7 cellular contexts compared by ENCODE assay signal in the genomic region with DNA sequence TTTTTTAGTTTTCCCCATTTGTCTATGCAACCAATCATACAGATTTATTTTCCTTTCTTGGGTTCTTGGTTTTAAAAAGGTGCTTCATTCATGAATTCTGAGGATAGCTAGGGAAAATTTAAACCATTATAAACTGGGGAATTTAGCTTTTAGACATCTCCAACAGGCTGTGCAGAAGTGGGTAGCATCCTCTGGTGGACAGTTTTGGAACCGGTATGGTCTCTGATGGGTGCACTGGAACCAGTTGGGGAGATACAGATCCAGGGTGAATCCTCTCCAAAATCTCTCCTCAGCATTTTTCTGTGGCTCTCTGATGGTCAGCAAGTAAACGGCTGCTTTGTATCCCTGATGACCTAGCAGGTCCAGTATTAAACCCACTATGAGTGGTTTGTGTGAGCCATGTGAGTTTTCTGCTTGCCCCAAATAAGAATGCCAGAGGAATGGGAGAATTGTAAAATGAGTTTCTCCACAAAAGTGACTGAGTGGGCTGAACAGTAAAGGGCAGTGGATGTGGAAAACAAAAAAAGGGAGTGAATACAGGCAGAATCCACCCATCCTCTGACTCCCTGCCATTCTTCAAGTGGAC. TPM values are rescaled to one million over a fixed set of nuclear protein-coding genes. Genes with fewer than 3 reads are reported as not detected.
A peak's percentile ranks its signal among the peaks of the same experiment; 100 is the strongest.
DNase-seq lines count a peak whose midpoint lies in the region; ATAC-seq and TF ChIP-seq lines count a peak whose summit lies in the region.

No MANE protein-coding gene starts in this region.

- H2AFZ ChIP-seq in DND-41 (ENCODE audit: low read depth, low read length) (no peak overlapping the region), H9 (ENCODE audit: low read length) (no peak overlapping the region), SK-N-SH (ENCODE audit: low read depth) (no peak overlapping the region)

- no peak overlapping the region for H2BK5ac ChIP-seq in H9 (ENCODE audit: insufficient read length, low read length)

- H3K9me3 ChIP-seq in DND-41 (ENCODE audit: insufficient read depth, low read length, severe bottlenecking) (no peaks in the 10 kb centered on the region), H9 (ENCODE audit: control insufficient read depth, low read depth, low read length) (no peaks in the 10 kb centered on the region), SK-N-SH (no peaks in the 10 kb centered on the region)

- no peak overlapping the region for H2AK5ac ChIP-seq in H9 (ENCODE audit: insufficient read length, low read length)

- H3K4me1 Mint-ChIP-seq in H9 (peaks cover 10 to 11% of the 10 kb centered on the region in 2 experiments), osteocyte (ENCODE audit: unreplicated experiment) (peaks cover 2% of the 10 kb centered on the region)

- H3K36me3 ChIP-seq in DND-41 (ENCODE audit: insufficient read depth, low read length): no peaks in the 10 kb centered on the region
- H3K36me3 ChIP-seq in SK-N-SH (replicated peaks in 1 of 2; ENCODE audit: control insufficient read depth in 1 of 2, insufficient read depth in 2 of 2, low read length in 1 of 2): no peaks in the 10 kb centered on the region

- no peak overlapping the region for H3K9ac ChIP-seq in DND-41 (ENCODE audit: low read depth, low read length)
- H3K9ac ChIP-seq in H9 (ENCODE audit: extremely low read depth, insufficient read length, low read length): no peak overlapping the region
- H3K9ac ChIP-seq in SK-N-SH: no peak overlapping the region

- no peak for TF ChIP-seq EP300 in SK-N-SH (IDR thresholded peaks at IDR 0.05; ENCODE audit: borderline replicate concordance in 1 of 2, low read depth in 1 of 2, low read length in 1 of 2)

- H3K4me2 ChIP-seq in DND-41 (ENCODE audit: insufficient read depth, low read length): no peak overlapping the region
- no peak overlapping the region for H3K4me2 ChIP-seq in H9 (ENCODE audit: insufficient read depth, insufficient read length, low read length)
- no peak overlapping the region for H3K4me2 ChIP-seq in SK-N-SH

- H3K56ac ChIP-seq in H9 (ENCODE audit: insufficient read length, low read depth, low read length): no peak overlapping the region

- no peaks in the 10 kb centered on the region for H3F3A ChIP-seq in SK-N-SH (replicated peaks; ENCODE audit: insufficient read depth)

- H4K5ac ChIP-seq in H9 (ENCODE audit: insufficient read length, low read depth, low read length): no peak overlapping the region

- DNase-seq in DND-41 (peak; percentile 8), H9 (no peak), SK-N-SH (peak; percentile 64), fibroblast of gingiva (ENCODE audit: low read depth) (peak; percentile 53), osteocyte (ENCODE audit: extremely low spot score, unreplicated experiment) (no peak), foreskin melanocyte (no peak), GM19238 (ENCODE audit: insufficient read length, low spot score) (no peak)

- H3K4me3 Mint-ChIP-seq in H9 (no peak overlapping the region), osteocyte (ENCODE audit: unreplicated experiment) (no peak overlapping the region)

- peak; percentile 68 for TF ChIP-seq CTCF in DND-41 (IDR thresholded peaks at IDR 0.05; ENCODE audit: borderline replicate concordance, extremely low read depth, low read length, poor library complexity, severe bottlenecking)
- peak; percentile 74 for TF ChIP-seq CTCF in H9 (conservative IDR thresholded peaks at IDR 0.05)
- peak; percentile 81 for TF ChIP-seq CTCF in SK-N-SH (IDR thresholded peaks at IDR 0.05)
- TF ChIP-seq CTCF in osteocyte (IDR thresholded peaks at IDR 0.05): peak; percentile 81

- H3K27ac Mint-ChIP-seq in H9 (no peak overlapping the region), osteocyte (ENCODE audit: unreplicated experiment) (no peak overlapping the region)

- no peak overlapping the region for H3K4me3 ChIP-seq in DND-41 (ENCODE audit: low read depth in 1 of 2, low read length in 2 of 2)
- peak overlapping the region in 1 of 2 experiments; percentile 42; a peak in 1 of 4 replicates for H3K4me3 ChIP-seq in SK-N-SH (ENCODE audit: low read depth in 2 of 2, low read length in 1 of 2)

- H4K8ac ChIP-seq in H9 (replicated peaks; ENCODE audit: insufficient read length, low read depth, low read length): no peak overlapping the region

- H3K23ac ChIP-seq in H9 (ENCODE audit: insufficient read length, low read depth, low read length): no peak overlapping the region

- H2BK20ac ChIP-seq in H9 (ENCODE audit: low read depth, low read length, poor library complexity, severe bottlenecking): no peak overlapping the region

- no peak overlapping the region for H3T11ph ChIP-seq in H9 (ENCODE audit: low read length)

- H3K27ac ChIP-seq in DND-41 (ENCODE audit: low read length) (no peak overlapping the region), H9 (ENCODE audit: insufficient read length, low read depth, low read length) (no peak overlapping the region), SK-N-SH (ENCODE audit: low read depth in 2 of 2, low read length in 1 of 2) (no peak overlapping the region)

- H3K27me3 ChIP-seq in DND-41 (ENCODE audit: insufficient read depth, low read length, poor library complexity): no peaks in the 10 kb centered on the region
- H3K27me3 ChIP-seq in H9 (ENCODE audit: insufficient read depth, low read length): no peaks in the 10 kb centered on the region
- H3K27me3 ChIP-seq in SK-N-SH (ENCODE audit: insufficient read depth): no peaks in the 10 kb centered on the region

- no CpG with 5 or more reads among the region's 2 CpGs for WGBS in H9 (ENCODE audit: extremely low coverage, insufficient read length, low lambda C conversion rate)
- 21% methylated on average over 2 of the region's 2 CpGs for WGBS in SK-N-SH (ENCODE audit: low lambda C conversion rate)

- no peak overlapping the region for H3K18ac ChIP-seq in H9 (ENCODE audit: insufficient read length, low read depth, low read length)

- peak; percentile 77 for TF ChIP-seq RAD21 in SK-N-SH (IDR thresholded peaks at IDR 0.05; ENCODE audit: low read length)

- H3K9me3 Mint-ChIP-seq in H9: peaks cover 2 to 4% of the 10 kb centered on the region in 2 experiments; a peak in 3 of 5 replicates
- no peaks in the 10 kb centered on the region for H3K9me3 Mint-ChIP-seq in osteocyte (ENCODE audit: unreplicated experiment)

- no peak overlapping the region for H4K91ac ChIP-seq in H9 (ENCODE audit: insufficient read length, low read depth, low read length)

- H3K36me3 Mint-ChIP-seq in H9 (ENCODE audit: insufficient read depth in 1 of 3, low read depth in 3 of 3) (no peaks in the 10 kb centered on the region), osteocyte (ENCODE audit: unreplicated experiment) (no peaks in the 10 kb centered on the region)

- H2BK12ac ChIP-seq in H9 (ENCODE audit: insufficient read length, low read depth, low read length): no peak overlapping the region

- H3K27me3 Mint-ChIP-seq in H9 (ENCODE audit: low read depth) (no peaks in the 10 kb centered on the region; the same call in 1 of the 2 replicates), osteocyte (ENCODE audit: unreplicated experiment) (no peaks in the 10 kb centered on the region)

- no peak overlapping the region for H2BK120ac ChIP-seq in H9 (ENCODE audit: low read depth, low read length, poor library complexity, severe bottlenecking)

- no peaks in the 10 kb centered on the region for H3K9me2 ChIP-seq in SK-N-SH

- CTCF ChIA-PET in SK-N-SH (lab: Yijun Ruan, JAX): interaction anchor here (0.6 to 4.4 kb wide), 17 partner anchors 9 to 322 kb away, joined by 3 to 44 read pairs (median 4); a partner anchor contains a TSS

- H3K79me1 ChIP-seq in H9 (ENCODE audit: insufficient read depth, low read depth, low read length, poor library complexity, severe bottlenecking): no peaks in the 10 kb centered on the region

- no peaks in the 10 kb centered on the region for H3K4me1 ChIP-seq in DND-41 (ENCODE audit: insufficient read depth, low read length)
- no peaks in the 10 kb centered on the region for H3K4me1 ChIP-seq in H9 (ENCODE audit: insufficient read depth, low read length)
- H3K4me1 ChIP-seq in SK-N-SH (ENCODE audit: control insufficient read depth in 1 of 2, insufficient read depth in 2 of 2, low read depth in 1 of 2, low read length in 1 of 2): no peaks in the 10 kb centered on the region

- H3K4ac ChIP-seq in H9 (ENCODE audit: low read depth, low read length): no peak overlapping the region

- H3K79me2 ChIP-seq in DND-41 (ENCODE audit: insufficient read depth, low read length): no peaks in the 10 kb centered on the region
- H3K79me2 ChIP-seq in H9 (ENCODE audit: insufficient read depth, low read length): no peaks in the 10 kb centered on the region
- H3K79me2 ChIP-seq in SK-N-SH (ENCODE audit: insufficient read depth): no peaks in the 10 kb centered on the region

- ATAC-seq in DND-41 (ENCODE audit: insufficient read depth, low read depth): peak; percentile 72; the same call in 2 of the 3 replicates

- H2BK15ac ChIP-seq in H9 (ENCODE audit: low read depth, low read length): no peak overlapping the region

- no peaks in the 10 kb centered on the region for H3K23me2 ChIP-seq in H9 (ENCODE audit: insufficient read length, low read depth, low read length, poor library complexity, severe bottlenecking)

- H4K20me1 ChIP-seq in DND-41 (ENCODE audit: insufficient read depth, low read length): no peaks in the 10 kb centered on the region
- no peaks in the 10 kb centered on the region for H4K20me1 ChIP-seq in H9 (ENCODE audit: control insufficient read depth, insufficient read depth, insufficient read length)
- no peaks in the 10 kb centered on the region for H4K20me1 ChIP-seq in SK-N-SH (ENCODE audit: insufficient read depth)

- POLR2A ChIA-PET in SK-N-SH (lab: Yijun Ruan, JAX): no interaction called here

- no peak overlapping the region for H3K14ac ChIP-seq in H9 (ENCODE audit: insufficient read depth, low read length)

TF ChIP-seq in SK-N-SH, 30 proteins besides CTCF, POLR2A, EP300 and RAD21:
- TF ChIP-seq SMC3 (IDR thresholded peaks at IDR 0.05; ENCODE audit: low read depth, low read length): peak; percentile 80
- TF ChIP-seq JUND (IDR thresholded peaks at IDR 0.05): no peak

RNA-seq across cellular contexts. Expression of a gene that starts 9.1 kb away (rescaled TPM):
- total RNA-seq in H9 (2021): 7.6 and 8.4 TPM in 2 replicates
- polyA plus RNA-seq in SK-N-SH (2012; rRNA removed): 3.3 and 4.4 TPM in 2 replicates
- polyA plus RNA-seq in SK-N-SH (2012; cell fraction: cytosol; rRNA removed): 4.5 and 6.2 TPM in 2 replicates
- polyA plus RNA-seq in SK-N-SH (2012; cell fraction: nucleus; rRNA removed): 3.0 and 4.4 TPM in 2 replicates
- total RNA-seq in osteocyte: 5.4 and 6.5 TPM in 2 replicates

RNA-seq across cellular contexts. Expression of a gene that starts 22.5 kb away (rescaled TPM):
- total RNA-seq in H9 (2021): 43.5 and 45.2 TPM in 2 replicates
- 33.0 and 38.4 TPM in 2 replicates for polyA plus RNA-seq in SK-N-SH (2012; rRNA removed)
- polyA plus RNA-seq in SK-N-SH (2012; cell fraction: cytosol; rRNA removed): 43.4 and 51.2 TPM in 2 replicates
- polyA plus RNA-seq in SK-N-SH (2012; cell fraction: nucleus; rRNA removed): 13.4 and 20.9 TPM in 2 replicates
- 16.5 and 17.1 TPM in 2 replicates for total RNA-seq in osteocyte

RNA-seq across cellular contexts. Expression of a gene that starts 39.4 kb away (rescaled TPM):
- total RNA-seq in H9 (2021) (31.0 and 33.4 TPM in 2 replicates), osteocyte (33.2 and 36.4 TPM in 2 replicates)
- 57.7 and 69.3 TPM in 2 replicates for polyA plus RNA-seq in SK-N-SH (2012; rRNA removed)
- polyA plus RNA-seq in SK-N-SH (2012; cell fraction: cytosol; rRNA removed): 88.8 and 113 TPM in 2 replicates
- 14.8 and 14.9 TPM in 2 replicates for polyA plus RNA-seq in SK-N-SH (2012; cell fraction: nucleus; rRNA removed)

Comparison
In these comparisons a context has a peak if more than half of its experiments do, and no peak if none do; other contexts are left out.
1. DNase-seq: peak in DND-41 (single experiment), SK-N-SH (single experiment) and fibroblast of gingiva (single experiment); none in H9 (single experiment), osteocyte (single experiment), foreskin melanocyte (single experiment) and GM19238 (single experiment).
2. Peak in every context shown above with its lines, with median percentiles within 50 percentile points of each other: CTCF ChIP-seq.